14 cellular contexts compared by ENCODE assay signal in genomic region chr7:6162331-6162620, GRCh38. TPM values are rescaled to one million over a fixed set of nuclear protein-coding genes. Genes with fewer than 3 reads are reported as not detected.
DNase-seq lines count a peak whose midpoint lies in the region; ATAC-seq, FAIRE-seq and TF ChIP-seq lines count a peak whose summit lies in the region.
"Had no signal": no experiment of that assay in that cellular context is flagged by ENCODE, and none has a peak within 500 bp of the region (broad histone marks: within the 10 kb centered on the region; RNA-seq: fewer than 3 reads in every experiment).

No MANE protein-coding gene starts in this region.

- no peak overlapping the region for H3K9ac ChIP-seq in duodenal mucosa (ENCODE audit: low read depth in 1 of 2, low read length in 2 of 2)
- H3K9ac ChIP-seq in subcutaneous abdominal adipose tissue (ENCODE audit: low read length in 5 of 5), result peak overlapping the region in 1 of 5 donors; percentile 34

- intact Hi-C loops in left colon (cut with DNase I, micrococcal nuclease), result no loop called here

- DNase-seq in HTR-8/SVneo (ENCODE audit: insufficient read length, low spot score), result no peak
- DNase-seq in left colon, result no peak
- no peak for DNase-seq in superior temporal gyrus (ENCODE audit: extremely low spot score)
- no peak for DNase-seq in GM10266 (ENCODE audit: extremely low spot score)
- no peak for DNase-seq in HAP-1 (ENCODE audit: low spot score in 2 of 2)
- DNase-seq: NCI-H1930; NCI-H524; ovary; stimulated activated CD4-positive, alpha-beta T cell treated with anti-CD3 and anti-CD28 coated beads, Interleukin-15, amount 100 ng/mL, for 24 hours had no signal

- H3K27ac ChIP-seq in duodenal mucosa (ENCODE audit: low read depth, low read length), result peak overlapping the region; percentile 38
- H3K27ac ChIP-seq in subcutaneous abdominal adipose tissue (ENCODE audit: low read depth, low read length), result peak overlapping the region; percentile 46
- H3K27ac ChIP-seq: ovary had no signal

- FAIRE-seq in HTR-8/SVneo (lab: Jason Lieb, UNC), result peak; percentile 36
- FAIRE-seq: islet of Langerhans had no signal

- H3K9me3 ChIP-seq in duodenal mucosa (ENCODE audit: control insufficient read depth in 1 of 2, low read length in 2 of 2) (no peaks in the 10 kb centered on the region), subcutaneous abdominal adipose tissue (ENCODE audit: control insufficient read depth in 5 of 5, low read length in 5 of 5) (no peaks in the 10 kb centered on the region), HAP-1 (no peaks in the 10 kb centered on the region)
- H3K9me3 ChIP-seq: breast epithelium, ovary had no signal

- H3K36me3 ChIP-seq in duodenal mucosa (ENCODE audit: control insufficient read depth in 1 of 2, insufficient read depth in 2 of 2, low read length in 2 of 2) (peaks cover 22 to 60% of the 10 kb centered on the region in 2 donors), subcutaneous abdominal adipose tissue (ENCODE audit: control insufficient read depth in 5 of 5, insufficient read depth in 5 of 5, low read length in 5 of 5) (peaks cover 0 to 62% (median 52%) of the 10 kb centered on the region in 5 donors), HAP-1 (replicated peaks) (peaks cover 50% of the 10 kb centered on the region)
- H3K36me3 ChIP-seq: ovary had no signal

- H3K27me3 ChIP-seq in duodenal mucosa (ENCODE audit: control insufficient read depth in 1 of 2, insufficient read depth in 2 of 2, low read length in 2 of 2), result no peaks in the 10 kb centered on the region
- no peaks in the 10 kb centered on the region for H3K27me3 ChIP-seq in subcutaneous abdominal adipose tissue (ENCODE audit: control insufficient read depth in 5 of 5, insufficient read depth in 4 of 5, low read length in 5 of 5)
- H3K27me3 ChIP-seq in HAP-1 (ENCODE audit: low read depth), result no peaks in the 10 kb centered on the region
- H3K27me3 ChIP-seq: breast epithelium, ovary had no signal

- no peak for TF ChIP-seq CTCF in GM10266 (IDR thresholded peaks at IDR 0.05; ENCODE audit: control insufficient read depth, insufficient read depth, low read depth, missing control alignments)

- H3K4me1 ChIP-seq in duodenal mucosa (ENCODE audit: control insufficient read depth in 1 of 2, insufficient read depth in 2 of 2, low read length in 2 of 2) (peaks cover 0 to 7% of the 10 kb centered on the region in 2 donors), subcutaneous abdominal adipose tissue (ENCODE audit: control insufficient read depth in 5 of 5, insufficient read depth in 5 of 5, low read length in 5 of 5) (peaks cover 5 to 28% (median 18%) of the 10 kb centered on the region in 5 donors), HAP-1 (no peaks in the 10 kb centered on the region)
- H3K4me1 ChIP-seq: breast epithelium had no signal

- in situ Hi-C loops in HAP-1 (cut with MboI; ENCODE audit: low sequenced_read_pairs), result no loop called here

- no peak overlapping the region for H3K4me3 ChIP-seq in duodenal mucosa (ENCODE audit: low read depth in 1 of 2, low read length in 2 of 2)
- H3K4me3 ChIP-seq in subcutaneous abdominal adipose tissue (ENCODE audit: low read depth in 1 of 5, low read length in 5 of 5), result no peak overlapping the region
- H3K4me3 ChIP-seq in HAP-1, result no peak overlapping the region
- H3K4me3 ChIP-seq: breast epithelium, ovary had no signal

- peak; percentile 13 for ATAC-seq in left colon
- no peak for ATAC-seq in HG02981 (IDR thresholded peaks at IDR 0.05; ENCODE audit: unreplicated experiment)

RNA-seq across cellular contexts. Expression of gene USP42, which starts 57.5 kb away (rescaled TPM):
- total RNA-seq in left colon, result 10 to 100 TPM in 1 of 2 donors, 1 to 10 TPM in 1; 9.9 to 11.6 TPM
